In genomic region chr1:146019225-146020057, GRCh38 we compare ENCODE assay signal across 13 cellular contexts. TPM values are rescaled to one million over a fixed set of nuclear protein-coding genes. Genes with fewer than 3 reads are reported as not detected.
A peak's percentile ranks its signal among the peaks of the same experiment; 100 is the strongest.
DNase-seq lines count a peak whose midpoint lies in the region; ATAC-seq and TF ChIP-seq lines count a peak whose summit lies in the region.
"Had no signal": no experiment of that assay in that cellular context is flagged by ENCODE, and none has a peak within 500 bp of the region (broad histone marks: within the 10 kb centered on the region; RNA-seq: fewer than 3 reads in every experiment).

No MANE protein-coding gene starts in this region.

- ATAC-seq in body of pancreas (peak; percentile 27), HG02623 (IDR thresholded peaks at IDR 0.05; ENCODE audit: unreplicated experiment) (no peak)
- peak; percentile 50 for ATAC-seq in stimulated activated memory B cell treated with anti-CD40 and anti-IgM and Interleukin-4, amounts not matched to agents 10 μg/mL and 1 μg/mL and 100 μg/mL, for 72 hours

- peaks cover 17% of the 10 kb centered on the region for H3K4me1 ChIP-seq in body of pancreas

- TF ChIP-seq CTCF in body of pancreas (IDR thresholded peaks at IDR 0.05), result no peak
- no peak for TF ChIP-seq CTCF in progenitor cell of endocrine pancreas (IDR thresholded peaks at IDR 0.05; ENCODE audit: unreplicated experiment)

- H3K9me3 ChIP-seq in body of pancreas, result no peaks in the 10 kb centered on the region
- H3K9me3 ChIP-seq: thyroid gland had no signal

- WGBS in body of pancreas, 2 donors, result 17 to 32% methylated on average over 29 to 42 of the region's 43 CpGs

- no peaks in the 10 kb centered on the region for H3K36me3 ChIP-seq in body of pancreas (replicated peaks in 1 of 2; ENCODE audit: insufficient read depth in 1 of 2, low read depth in 2 of 2)
- H3K36me3 ChIP-seq: thyroid gland had no signal

- H3K27me3 ChIP-seq in body of pancreas, result no peaks in the 10 kb centered on the region

- H3K4me1 Mint-ChIP-seq in stimulated activated memory B cell treated with anti-CD40 and anti-IgM and Interleukin-4, amounts not matched to agents 10 μg/mL and 1 μg/mL and 100 μg/mL, for 72 hours, result peaks cover 17% of the 10 kb centered on the region
- H3K4me1 Mint-ChIP-seq in progenitor cell of endocrine pancreas (ENCODE audit: low read depth), result peaks cover 5% of the 10 kb centered on the region

- H3K9me3 Mint-ChIP-seq in stimulated activated memory B cell treated with anti-CD40 and anti-IgM and Interleukin-4, amounts not matched to agents 10 μg/mL and 1 μg/mL and 100 μg/mL, for 72 hours, result no peaks in the 10 kb centered on the region
- H3K9me3 Mint-ChIP-seq in progenitor cell of endocrine pancreas (ENCODE audit: low read depth), result no peaks in the 10 kb centered on the region

- no peaks in the 10 kb centered on the region for H3K36me3 Mint-ChIP-seq in stimulated activated memory B cell treated with anti-CD40 and anti-IgM and Interleukin-4, amounts not matched to agents 10 μg/mL and 1 μg/mL and 100 μg/mL, for 72 hours
- no peaks in the 10 kb centered on the region for H3K36me3 Mint-ChIP-seq in progenitor cell of endocrine pancreas (ENCODE audit: insufficient read depth)

- intact Hi-C loops in body of pancreas (cut with DNase I), result loop anchor here (5.0 kb wide), 2 partner anchors 47 to 167 kb away; no protein-coding TSS in a partner anchor

- H3K27ac Mint-ChIP-seq in stimulated activated memory B cell treated with anti-CD40 and anti-IgM and Interleukin-4, amounts not matched to agents 10 μg/mL and 1 μg/mL and 100 μg/mL, for 72 hours, result no peak overlapping the region
- H3K27ac Mint-ChIP-seq in progenitor cell of endocrine pancreas, result no peak overlapping the region

- H3K4me3 Mint-ChIP-seq in stimulated activated memory B cell treated with anti-CD40 and anti-IgM and Interleukin-4, amounts not matched to agents 10 μg/mL and 1 μg/mL and 100 μg/mL, for 72 hours, result peak overlapping the region; percentile 55
- no peak overlapping the region for H3K4me3 Mint-ChIP-seq in progenitor cell of endocrine pancreas (ENCODE audit: low read depth)

- TF ChIP-seq POLR2A in body of pancreas (IDR thresholded peaks at IDR 0.05), result no peak

- H3K27me3 Mint-ChIP-seq in stimulated activated memory B cell treated with anti-CD40 and anti-IgM and Interleukin-4, amounts not matched to agents 10 μg/mL and 1 μg/mL and 100 μg/mL, for 72 hours, result peaks cover 40% of the 10 kb centered on the region
- peaks cover 60% of the 10 kb centered on the region for H3K27me3 Mint-ChIP-seq in progenitor cell of endocrine pancreas

- no peak overlapping the region for H3K27ac ChIP-seq in body of pancreas
- H3K27ac ChIP-seq: thyroid gland had no signal

- no peak overlapping the region for H3K4me3 ChIP-seq in body of pancreas
- H3K4me3 ChIP-seq: thyroid gland had no signal

- peak; percentile 38 for DNase-seq in NCI-H146 (lab: John Stamatoyannopoulos, UW)
- no peak for DNase-seq in NCI-H146 treated with DMSO at 0.1 percent for 48 hours (lab: John Stamatoyannopoulos, UW; ENCODE audit: unreplicated experiment)
- DNase-seq in body of pancreas, result no peak
- DNase-seq in iPS-NIHi7 (ENCODE audit: extremely low spot score), result peak; percentile 68
- no peak for DNase-seq in stimulated activated CD8-positive, alpha-beta memory T cell treated with anti-CD3 and anti-CD28 coated beads, Interleukin-4, amount 100 ng/mL, for 48 hours
- no peak for DNase-seq in progenitor cell of endocrine pancreas (ENCODE audit: low spot score, unreplicated experiment)
- DNase-seq: 8988T, kidney, NCI-H2029 treated with DMSO at 0.1 percent for 48 hours, SHP77 treated with DMSO at 0.1 percent for 48 hours, thyroid gland had no signal

RNA-seq across cellular contexts. Expression of gene HJV, which starts 2.1 kb away (rescaled TPM):
- total RNA-seq in body of pancreas (not detected), progenitor cell of endocrine pancreas (not detected in 2 replicates)
- total RNA-seq: kidney, thyroid gland had no signal

RNA-seq across cellular contexts. Expression of gene TXNIP, which starts 23.1 kb away (rescaled TPM):
- total RNA-seq in body of pancreas, result 100 to 1,000 TPM; 414 to 820 TPM
- 38.1 and 38.8 TPM in 2 replicates for total RNA-seq in progenitor cell of endocrine pancreas

RNA-seq across cellular contexts. Expression of gene POLR3GL, which starts 55.0 kb away (rescaled TPM):
- 1 to 10 TPM; 7.8 to 8.6 TPM for total RNA-seq in body of pancreas
- total RNA-seq in progenitor cell of endocrine pancreas, result 12.8 and 13.7 TPM in 2 replicates

RNA-seq across cellular contexts. Expression of gene ANKRD34A, which starts 55.1 kb away (rescaled TPM):
- under 1 TPM in 1 of 2 donors, not detected in 1; 0.66 TPM for total RNA-seq in body of pancreas
- total RNA-seq in progenitor cell of endocrine pancreas, result 0.22 TPM in 1 of 2 replicates, not detected in the other

Comparison
In these comparisons a context has a peak if more than half of its experiments do, and no peak if none do; other contexts are left out.
1. DNase-seq: peak in NCI-H146 (single experiment) and iPS-NIHi7 (single experiment); none in NCI-H146 treated with DMSO at 0.1 percent for 48 hours (single experiment), body of pancreas (0 of 4), stimulated activated CD8-positive, alpha-beta memory T cell treated with anti-CD3 and anti-CD28 coated beads, Interleukin-4, amount 100 ng/mL, for 48 hours (single experiment) and progenitor cell of endocrine pancreas (single experiment).
2. RNA of gene TXNIP, which starts 23.1 kb away (total RNA-seq): 414 to 820 TPM in body of pancreas; 38.1 to 38.8 TPM in progenitor cell of endocrine pancreas; every median in the first group is over 10 times any median in the second.